Comparison of ENCODE assay signal across 17 cellular contexts in genomic region chr10:1354776-1355435, GRCh38.
"Had no signal": no experiment of that assay in that cellular context is flagged by ENCODE, and none has a peak within 500 bp of the region (broad histone marks: within the 10 kb centered on the region; RNA-seq: fewer than 3 reads in every experiment).

No MANE protein-coding gene starts in this region.

- H3K4me1 ChIP-seq: sigmoid colon, suprapubic skin, thyroid gland, uterus had no signal

- H3K27ac ChIP-seq: epithelial cell of prostate, esophagus muscularis mucosa, sigmoid colon, skin epidermis, suprapubic skin, thyroid gland, uterus had no signal

- H3K27ac Mint-ChIP-seq: naive thymus-derived CD4-positive, alpha-beta T cell; nephron progenitor cell; type B pancreatic cell had no signal

- FAIRE-seq: endometrium had no signal

- H3K9me3 ChIP-seq: esophagus muscularis mucosa, sigmoid colon, suprapubic skin, thyroid gland, uterus had no signal

- H3K4me3 ChIP-seq: esophagus muscularis mucosa, sigmoid colon, skin epidermis, suprapubic skin, thyroid gland, uterus had no signal

- H3K36me3 ChIP-seq: esophagus muscularis mucosa, sigmoid colon, suprapubic skin, thyroid gland, uterus had no signal

- DNase-seq: effector memory CD4-positive, alpha-beta T cell; hippocampal formation; kidney glomerular epithelial cell; mammary epithelial cell; naive thymus-derived CD4-positive, alpha-beta T cell; nephron progenitor cell; sigmoid colon; stimulated activated CD4-positive, alpha-beta T cell treated with anti-CD3 and anti-CD28 coated beads, Interleukin-12 subunit alpha, Interleukin-12 subunit beta, amount 100 ng/mL, for 4 hours; stimulated activated naive CD8-positive, alpha-beta T cell treated with anti-CD3 and anti-CD28 coated beads, Interleukin-15, Interleukin-2, amounts not matched to agents 100 U/mL and 50 U/mL, for 24 hours; thyroid gland; uterus had no signal

- H3K4me3 Mint-ChIP-seq: naive thymus-derived CD4-positive, alpha-beta T cell; nephron progenitor cell; type B pancreatic cell had no signal

- H3K27me3 ChIP-seq: thyroid gland, uterus had no signal

- H3K36me3 Mint-ChIP-seq: naive thymus-derived CD4-positive, alpha-beta T cell; type B pancreatic cell had no signal

- H3K9me3 Mint-ChIP-seq: naive thymus-derived CD4-positive, alpha-beta T cell; nephron progenitor cell; type B pancreatic cell had no signal

- ATAC-seq: naive thymus-derived CD4-positive, alpha-beta T cell; stimulated activated naive CD8-positive, alpha-beta T cell treated with anti-CD3 and anti-CD28 coated beads, Interleukin-15, Interleukin-2, amounts not matched to agents 100 U/mL and 50 U/mL, for 24 hours had no signal
